ENCODE assay signal across 8 cellular contexts in the genomic region with DNA sequence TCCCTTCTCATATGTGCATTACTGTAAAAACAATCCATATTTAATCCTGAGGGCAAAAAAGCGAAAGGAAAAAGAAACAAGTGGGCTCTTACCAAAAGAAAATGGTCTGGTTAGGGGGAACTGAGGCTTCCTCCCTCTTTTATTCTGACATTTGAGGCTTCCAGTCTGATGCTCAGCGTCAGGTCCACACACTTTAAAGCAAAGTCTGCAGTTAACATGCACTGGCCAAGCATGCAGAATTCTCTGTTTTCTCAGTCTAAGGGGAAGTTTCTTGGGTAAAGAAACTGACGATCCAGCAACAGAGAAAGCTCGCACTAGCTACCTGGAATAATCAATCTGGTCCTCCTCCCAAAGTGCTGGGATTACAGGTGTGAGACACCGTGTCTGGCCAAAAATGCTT. TPM values are rescaled to one million over a fixed set of nuclear protein-coding genes. Genes with fewer than 3 reads are reported as not detected.
DNase-seq lines count a peak whose midpoint lies in the region; ATAC-seq and TF ChIP-seq lines count a peak whose summit lies in the region.

No MANE protein-coding gene starts in this region.

- peak overlapping the region; percentile 28 to 41 for H3K4me3 ChIP-seq in Panc1 (ENCODE audit: low read depth in 2 of 2, low read length in 2 of 2)
- H3K4me3 ChIP-seq in transverse colon = peak overlapping the region in 3 of 4 donors; percentile 4 to 34 (median 12)

- CTCF ChIA-PET in Panc1 (lab: Charles Lee) = interaction anchor here (0.7 kb wide), 2 partner anchors 122 to 532 kb away, joined by 4 to 8 read pairs; no protein-coding TSS in a partner anchor

- POLR2A ChIA-PET in Panc1 (lab: Charles Lee) = interaction anchor here (0.7 kb wide), 1 partner anchor 939 kb away, joined by 8 read pairs; no protein-coding TSS in a partner anchor

- peak overlapping the region; percentile 5; the same call in 1 of the 2 replicates for H3K27ac ChIP-seq in Panc1 (ENCODE audit: low read length)
- peak overlapping the region; percentile 23 for H3K27ac ChIP-seq in layer of hippocampus (ENCODE audit: low read depth, low read length)
- H3K27ac ChIP-seq in transverse colon = no peak overlapping the region

- peaks cover 3% of the 10 kb centered on the region for H3K27me3 Mint-ChIP-seq in activated naive CD4-positive, alpha-beta T cell treated with anti-CD3 and anti-CD28 coated beads, Interleukin-2, amount 50 U/mL, for 24 hours

- in situ Hi-C loops in Panc1 (cut with HindIII; ENCODE audit: low pct_unique_long_range_greater_than_20kb, low sequenced_read_pairs) = no loop called here
- in situ Hi-C loops in transverse colon (cut with MboI; ENCODE audit: low pct_ligation_motif_present in 1 of 4, low pct_unique_long_range_greater_than_20kb in 1 of 4, low sequenced_read_pairs in 3 of 4) = no loop called here

- 0 out of 2 replicates have a peak, but pooled peaks cover 3% of the 10 kb centered on the region for H3K4me1 ChIP-seq in Panc1 (ENCODE audit: control insufficient read depth, insufficient read depth, low read length)
- H3K4me1 ChIP-seq in transverse colon = peaks cover 0 to 5% (median 0%) of the 10 kb centered on the region in 4 donors

- peaks cover 4% of the 10 kb centered on the region for H3K4me1 Mint-ChIP-seq in activated naive CD4-positive, alpha-beta T cell treated with anti-CD3 and anti-CD28 coated beads, Interleukin-2, amount 50 U/mL, for 24 hours

- peak overlapping the region; percentile 42 for H3K4me3 Mint-ChIP-seq in activated naive CD4-positive, alpha-beta T cell treated with anti-CD3 and anti-CD28 coated beads, Interleukin-2, amount 50 U/mL, for 24 hours

- H3K36me3 ChIP-seq in Panc1 (ENCODE audit: control insufficient read depth, insufficient read depth, low read length) = no peaks in the 10 kb centered on the region
- H3K36me3 ChIP-seq in transverse colon = no peaks in the 10 kb centered on the region

- TF ChIP-seq EP300 in transverse colon (IDR thresholded peaks at IDR 0.05; ENCODE audit: low read depth) = no peak

- H3K36me3 Mint-ChIP-seq in activated naive CD4-positive, alpha-beta T cell treated with anti-CD3 and anti-CD28 coated beads, Interleukin-2, amount 50 U/mL, for 24 hours = peaks cover under 1% of the 10 kb centered on the region

- no peaks in the 10 kb centered on the region for H3K9me3 Mint-ChIP-seq in activated naive CD4-positive, alpha-beta T cell treated with anti-CD3 and anti-CD28 coated beads, Interleukin-2, amount 50 U/mL, for 24 hours

- H3K27ac Mint-ChIP-seq in activated naive CD4-positive, alpha-beta T cell treated with anti-CD3 and anti-CD28 coated beads, Interleukin-2, amount 50 U/mL, for 24 hours = no peak overlapping the region

- DNase-seq in activated naive CD4-positive, alpha-beta T cell treated with Interleukin-2 at 50 U/mL for 16 hours = no peak
- DNase-seq in Panc1 (ENCODE audit: low read depth, low spot score) = no peak
- no peak for DNase-seq in transverse colon
- DNase-seq in mesenteric fat pad (ENCODE audit: low spot score) = no peak

- WGBS in transverse colon (ENCODE audit: low coverage in 1 of 2), 2 donors = 39 to 56% methylated on average over 5 of the region's 5 CpGs

- no peaks in the 10 kb centered on the region for H3K9me3 ChIP-seq in Panc1 (ENCODE audit: control insufficient read depth, insufficient read depth, low read depth, low read length)
- H3K9me3 ChIP-seq in transverse colon = no peaks in the 10 kb centered on the region

- ATAC-seq in Panc1 = no peak
- no peak for ATAC-seq in esophagus mucosa
- no peak for ATAC-seq in GM21423 (IDR thresholded peaks at IDR 0.05; ENCODE audit: unreplicated experiment)

- intact Hi-C loops in Panc1 (cut with micrococcal nuclease; ENCODE audit: unreplicated experiment) (loop anchor here (2.0 kb wide), 2 partner anchors 37 to 323 kb away; a partner anchor contains a TSS), transverse colon (cut with DNase I; ENCODE audit: low total_unique reads) (no loop called here)

- H3K27me3 ChIP-seq in Panc1 (ENCODE audit: control insufficient read depth, insufficient read depth, low read length) (no peaks in the 10 kb centered on the region), layer of hippocampus (ENCODE audit: control insufficient read depth, insufficient read depth, low read length) (no peaks in the 10 kb centered on the region), transverse colon (no peaks in the 10 kb centered on the region)

- BruUV-seq in Panc1 (replicated peaks; lab: Mats Ljungman, UMichigan) = no TSS peak

- TF ChIP-seq CTCF in Panc1 (IDR thresholded peaks at IDR 0.05) (no peak; the same call in 1 of the 2 replicates), transverse colon (IDR thresholded peaks at IDR 0.05) (no peak)

- TF ChIP-seq POLR2A in transverse colon (IDR thresholded peaks at IDR 0.05) = no peak

RNA-seq across cellular contexts. Expression of a gene that starts 36.3 kb away (rescaled TPM):
- 27.9 TPM for total RNA-seq in Panc1 (2021; ENCODE audit: unreplicated experiment)
- polyA plus RNA-seq in Panc1 (2012; ENCODE audit: insufficient read length) = 9.2 TPM
- total RNA-seq in transverse colon = 10 to 100 TPM in 1 of 4 donors, 1 to 10 TPM in 2, not detected in 1; 1.9 to 10.9 (median 8.4) TPM
- 10.3 TPM for total RNA-seq in esophagus mucosa
- total RNA-seq in mesenteric fat pad = 0.48 TPM

Comparison
In these comparisons a context has a peak if more than half of its experiments do, and no peak if none do; other contexts are left out.
1. H3K27ac ChIP-seq: peak in Panc1 (single experiment) and layer of hippocampus (single experiment); none in transverse colon (0 of 4).